ENCODE assay signal across 8 cellular contexts in the genomic region with DNA sequence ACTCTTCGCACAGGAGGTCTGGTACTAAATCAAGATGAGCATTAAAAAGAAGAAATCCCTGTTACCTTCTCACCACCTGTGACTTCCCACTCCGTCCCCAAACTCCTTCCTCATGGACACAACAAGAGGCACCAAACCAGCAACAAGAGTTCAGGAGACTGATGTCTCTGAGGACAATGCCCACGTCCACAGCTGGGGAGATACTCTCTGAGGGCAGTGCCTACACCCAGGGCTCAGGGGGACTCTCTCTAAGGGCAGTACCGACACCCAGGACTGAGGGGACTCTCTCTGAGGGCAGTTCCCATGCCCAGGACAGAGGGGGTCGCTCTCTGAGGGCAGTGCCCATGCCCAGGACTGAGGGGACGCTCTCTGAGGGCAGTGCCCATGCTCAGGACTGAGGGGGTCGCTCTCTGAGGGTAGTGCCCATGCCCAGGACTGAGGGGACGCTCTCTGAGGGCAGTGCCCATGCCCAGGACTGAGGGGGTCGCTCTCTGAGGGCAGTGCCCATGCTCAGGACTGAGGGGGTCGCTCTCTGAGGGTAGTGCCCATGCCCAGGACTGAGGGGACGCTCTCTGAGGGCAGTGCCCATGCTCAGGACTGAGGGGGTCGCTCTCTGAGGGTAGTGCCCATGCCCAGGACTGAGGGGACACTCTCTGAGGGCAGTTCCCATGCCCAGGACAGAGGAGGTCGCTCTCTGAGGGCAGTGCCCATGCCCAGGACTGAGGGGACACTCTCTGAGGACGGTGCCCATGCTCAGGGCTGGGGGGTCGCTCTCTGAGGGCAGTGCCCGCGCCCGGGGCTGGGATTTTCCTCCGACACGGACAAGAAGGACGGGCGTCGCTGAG. TPM values are rescaled to one million over a fixed set of nuclear protein-coding genes. Genes with fewer than 3 reads are reported as not detected.
DNase-seq lines count a peak whose midpoint lies in the region; TF ChIP-seq lines count a peak whose summit lies in the region.
"Not testable (repeated sequence)": the region's sequence is repeated elsewhere in the genome, so short reads cannot be mapped to it uniquely, and the experiment has no call there.

No MANE protein-coding gene starts in this region.

- peak overlapping the region; percentile 86 for H3K9ac ChIP-seq in ES-I3 (ENCODE audit: low read depth, low read length)
- peak overlapping the region; percentile 97 for H3K9ac ChIP-seq in mesendoderm (ENCODE audit: low read length)

- not testable (repeated sequence) for H4K8ac ChIP-seq in mesendoderm (ENCODE audit: low read depth, low read length)

- peak overlapping the region; percentile 63 for H3K18ac ChIP-seq in mesendoderm (ENCODE audit: low read length)

- H3K56ac ChIP-seq in mesendoderm (ENCODE audit: low read length) = peak overlapping the region; percentile 98

- H2BK120ac ChIP-seq in mesendoderm (ENCODE audit: low read depth, low read length) = not testable (repeated sequence)

- TF ChIP-seq POLR2A in breast epithelium (IDR thresholded peaks at IDR 0.05); vagina (IDR thresholded peaks at IDR 0.05): not testable (repeated sequence)

- not testable (repeated sequence) for H4K5ac ChIP-seq in mesendoderm (ENCODE audit: low read length)

- not testable (repeated sequence) for H2BK15ac ChIP-seq in mesendoderm (replicated peaks; ENCODE audit: low read depth)

- peak overlapping the region; percentile 87 for H3K23ac ChIP-seq in mesendoderm (ENCODE audit: low read length)

- WGBS in mesendoderm (ENCODE audit: extremely low coverage, insufficient coverage, low lambda C conversion rate) = no CpG with 5 or more reads among the region's 23 CpGs

- peaks cover 41% of the 10 kb centered on the region for H3K79me2 ChIP-seq in mesendoderm (ENCODE audit: control insufficient read depth, insufficient read depth, low read length)

- not testable (repeated sequence) for H2BK5ac ChIP-seq in mesendoderm (ENCODE audit: low read length)

- H3K4me3 ChIP-seq in breast epithelium = peak overlapping the region; percentile 79 to 93 (median 88)
- H3K4me3 ChIP-seq in foreskin fibroblast (ENCODE audit: low read depth in 1 of 2, low read length in 2 of 2) = peak overlapping the region; percentile 90 to 91
- peak overlapping the region; percentile 87 for H3K4me3 ChIP-seq in mesendoderm (ENCODE audit: low read length)
- H3K4me3 ChIP-seq in retinal pigment epithelial cell (ENCODE audit: low read length) = peak overlapping the region; percentile 91
- peak overlapping the region; percentile 69 to 98 for H3K4me3 ChIP-seq in vagina

- not testable (repeated sequence) for H3K9me3 ChIP-seq in ES-I3 (ENCODE audit: control insufficient read depth, insufficient read depth, low read length); breast epithelium; vagina

- peaks cover 17% of the 10 kb centered on the region for H3K79me1 ChIP-seq in mesendoderm (ENCODE audit: low read length)

- DNase-seq in NCI-H1436 (lab: John Stamatoyannopoulos, UW) = peak; percentile 3
- DNase-seq in activated CD4-positive, alpha-beta T cell treated with anti-CD3 and anti-CD28 coated beads for 48 hours = peak; percentile 18
- not testable (repeated sequence) for DNase-seq in breast epithelium (ENCODE audit: low spot score in 2 of 2); foreskin fibroblast; mesendoderm; retinal pigment epithelial cell (ENCODE audit: low read depth); vagina (ENCODE audit: extremely low spot score in 2 of 2)

- intact Hi-C loops in breast epithelium (cut with DNase I; ENCODE audit: low total_unique reads) = not testable (repeated sequence)
- intact Hi-C loops in vagina (cut with DNase I) = loop anchor here (10.0 kb wide), 1 partner anchor 161 kb away; no protein-coding TSS in a partner anchor

- peak overlapping the region; percentile 46 for H2AK5ac ChIP-seq in mesendoderm (ENCODE audit: low read length)

- peak overlapping the region; percentile 79 for H3K4me2 ChIP-seq in mesendoderm (ENCODE audit: low read length)

- TF ChIP-seq CTCF in breast epithelium (IDR thresholded peaks at IDR 0.05); foreskin fibroblast (IDR thresholded peaks at IDR 0.05; ENCODE audit: low read depth, low read length); retinal pigment epithelial cell (conservative IDR thresholded peaks at IDR 0.05; ENCODE audit: low read depth, low read length); vagina (IDR thresholded peaks at IDR 0.05): not testable (repeated sequence)

- not testable (repeated sequence) for H3K27me3 ChIP-seq in breast epithelium; mesendoderm (ENCODE audit: insufficient read depth, low read length, poor library complexity); vagina

- peaks cover 15% of the 10 kb centered on the region for H3K36me3 ChIP-seq in ES-I3 (ENCODE audit: insufficient read depth, low read length)
- not testable (repeated sequence) for H3K36me3 ChIP-seq in breast epithelium; mesendoderm (ENCODE audit: control insufficient read depth, insufficient read depth, low read length); vagina

- H3K27ac ChIP-seq in breast epithelium = peak overlapping the region; percentile 84 to 92
- not testable (repeated sequence) for H3K27ac ChIP-seq in mesendoderm (ENCODE audit: low read depth, low read length)
- H3K27ac ChIP-seq in vagina = peak overlapping the region; percentile 82

- H3K4me1 ChIP-seq in ES-I3 (ENCODE audit: insufficient read depth, low read length) (peaks cover 19% of the 10 kb centered on the region; the same call in 1 of the 2 replicates), vagina (peaks cover 14% of the 10 kb centered on the region)
- not testable (repeated sequence) for H3K4me1 ChIP-seq in breast epithelium; mesendoderm (ENCODE audit: control insufficient read depth, low read depth, low read length)

- peak overlapping the region; percentile 90 for H3K4ac ChIP-seq in mesendoderm (ENCODE audit: low read depth, low read length)

RNA-seq across cellular contexts. Expression of a gene that starts 0.7 kb away (rescaled TPM):
- total RNA-seq in breast epithelium (10 to 100 TPM in 2 of 3 donors, 1 to 10 TPM in 1; 9.8 to 12.5 (median 10.4) TPM), vagina (9.6 TPM)
- 29.4 TPM for polyA plus RNA-seq in mesendoderm (2013, experiment 1 of 2)
- 30.0 TPM for polyA plus RNA-seq in mesendoderm (2013, experiment 2 of 2)
